Comparison of ENCODE assay signal across 23 cellular contexts in genomic region chr4:89403826-89404225, GRCh38.
"Had no signal": no experiment of that assay in that cellular context is flagged by ENCODE, and none has a peak within 500 bp of the region (broad histone marks: within the 10 kb centered on the region; RNA-seq: fewer than 3 reads in every experiment).

No MANE protein-coding gene starts in this region.

- H3K4me2 ChIP-seq: KMS-11 had no signal

- H3K27me3 ChIP-seq: SJSA1 had no signal

- DNase-seq: Kasumi-1, MV-4-11, NCI-H1048, NCI-H1105, NCI-H1436 treated with DMSO at 0.1 percent for 48 hours, NCI-H1694 treated with DMSO at 0.1 percent for 48 hours, NCI-H1930, NCI-H2081, NCI-H2107, NCI-H2227 treated with DMSO at 0.1 percent for 48 hours, NCI-H446, NCI-H510A, NCI-H524 treated with DMSO at 0.1 percent for 48 hours, NCI-H774, Right ventricle myocardium superior, RPMI8226, SIG-M5, SW 1271 had no signal

- H3K4me1 ChIP-seq: SJSA1 had no signal

- H3K9ac ChIP-seq: KMS-11 had no signal

- H3K27ac ChIP-seq: HL-60, KMS-11, SJSA1, SK-N-MC had no signal

- ATAC-seq: K562 had no signal

- H3K9me3 ChIP-seq: SJSA1 had no signal

- H3K4me3 ChIP-seq: K562, SJSA1, SK-N-MC had no signal

- H3K36me3 ChIP-seq: SJSA1 had no signal
